ENCODE assay signal across 3 cellular contexts in genomic region chr12:104237930-104238329, GRCh38.
TF ChIP-seq lines count a peak whose summit lies in the region.

No MANE protein-coding gene starts in this region.

TF ChIP-seq in A549, 52 proteins besides CTCF, POLR2A, EP300 and RAD21:
- no peak for TF ChIP-seq CBX2 (IDR thresholded peaks at IDR 0.05; ENCODE audit: borderline replicate concordance, low read depth)
- TF ChIP-seq MAFK (IDR thresholded peaks at IDR 0.05; ENCODE audit: partially characterized antibody) = peak; percentile 33

TF ChIP-seq in IMR-90, 13 proteins besides CTCF, POLR2A, EP300 and RAD21:
- TF ChIP-seq FOS (IDR thresholded peaks at IDR 0.05; ENCODE audit: low read depth, low read length) (no peak), RCOR1 (IDR thresholded peaks at IDR 0.05; ENCODE audit: insufficient replicate concordance, low read length) (no peak), RFX5 (IDR thresholded peaks at IDR 0.05; ENCODE audit: low read depth, low read length) (no peak), MAZ (IDR thresholded peaks at IDR 0.05; ENCODE audit: borderline replicate concordance, low read depth, low read length) (no peak), MAFK (IDR thresholded peaks at IDR 0.05; ENCODE audit: low read depth, low read length) (peak; percentile 11; the same call in 1 of the 2 replicates)

TF ChIP-seq in K562, 482 proteins besides CTCF, POLR2A, EP300 and RAD21:
- TF ChIP-seq NR2F6 (CRISPR knock-in tag; IDR thresholded peaks at IDR 0.05) = no peak
- no peak for TF ChIP-seq SAFB2 (IDR thresholded peaks at IDR 0.05; ENCODE audit: borderline replicate concordance, low read depth, low read length, severe bottlenecking)
- no peak for TF ChIP-seq CCAR2 (IDR thresholded peaks at IDR 0.05; ENCODE audit: low read depth, low read length)
- TF ChIP-seq ZNF639 (CRISPR knock-in tag; conservative IDR thresholded peaks at IDR 0.05 in 1 of 2, IDR thresholded peaks at IDR 0.05 in 1 of 2) = no peak
- TF ChIP-seq PHF20 (IDR thresholded peaks at IDR 0.05; ENCODE audit: partially characterized antibody) = no peak
- no peak for TF ChIP-seq DIDO1 (tag; IDR thresholded peaks at IDR 0.05; ENCODE audit: low read depth)
- TF ChIP-seq MAFF (IDR thresholded peaks at IDR 0.05; ENCODE audit: low read length) = 0 out of 2 replicates have a peak, but pooled peaks have one; percentile 24
- TF ChIP-seq TCF3 (CRISPR knock-in tag; IDR thresholded peaks at IDR 0.05) = no peak
- no peak for TF ChIP-seq CREB5 (CRISPR knock-in tag; IDR thresholded peaks at IDR 0.05)
- no peak for TF ChIP-seq FOSL1 (tag; conservative IDR thresholded peaks at IDR 0.05)
- no peak for TF ChIP-seq SREBF1 (IDR thresholded peaks at IDR 0.05; ENCODE audit: borderline replicate concordance, low read depth, low read length)
- no peak for TF ChIP-seq BCOR (IDR thresholded peaks at IDR 0.05)
- peak; percentile 32; the same call in 1 of the 2 replicates for TF ChIP-seq C11orf30 (IDR thresholded peaks at IDR 0.05; ENCODE audit: low read depth)
- no peak for TF ChIP-seq SMARCA4 (IDR thresholded peaks at IDR 0.05)
- no peak for TF ChIP-seq CBX2 (IDR thresholded peaks at IDR 0.05; ENCODE audit: insufficient read depth, low read length, poor library complexity, severe bottlenecking)
- TF ChIP-seq, protein P1, sequence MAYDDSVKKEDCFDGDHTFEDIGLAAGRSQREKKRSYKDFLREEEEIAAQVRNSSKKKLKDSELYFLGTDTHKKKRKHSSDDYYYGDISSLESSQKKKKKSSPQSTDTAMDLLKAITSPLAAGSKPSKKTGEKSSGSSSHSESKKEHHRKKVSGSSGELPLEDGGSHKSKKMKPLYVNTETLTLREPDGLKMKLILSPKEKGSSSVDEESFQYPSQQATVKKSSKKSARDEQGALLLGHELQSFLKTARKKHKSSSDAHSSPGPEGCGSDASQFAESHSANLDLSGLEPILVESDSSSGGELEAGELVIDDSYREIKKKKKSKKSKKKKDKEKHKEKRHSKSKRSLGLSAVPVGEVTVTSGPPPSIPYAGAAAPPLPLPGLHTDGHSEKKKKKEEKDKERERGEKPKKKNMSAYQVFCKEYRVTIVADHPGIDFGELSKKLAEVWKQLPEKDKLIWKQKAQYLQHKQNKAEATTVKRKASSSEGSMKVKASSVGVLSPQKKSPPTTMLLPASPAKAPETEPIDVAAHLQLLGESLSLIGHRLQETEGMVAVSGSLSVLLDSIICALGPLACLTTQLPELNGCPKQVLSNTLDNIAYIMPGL (CRISPR knock-in tag; IDR thresholded peaks at IDR 0.05) = no peak
- no peak for TF ChIP-seq SLC30A9 (CRISPR knock-in tag; IDR thresholded peaks at IDR 0.05)
- no peak for TF ChIP-seq ZNF212 (CRISPR knock-in tag; IDR thresholded peaks at IDR 0.05)
- TF ChIP-seq MAFK (IDR thresholded peaks at IDR 0.05; ENCODE audit: low read length) = peak; percentile 37; the same call in 1 of the 2 replicates
- TF ChIP-seq ZNF224 (CRISPR knock-in tag; IDR thresholded peaks at IDR 0.05) = no peak
- TF ChIP-seq DACH1 (IDR thresholded peaks at IDR 0.05; ENCODE audit: partially characterized antibody) = no peak
- TF ChIP-seq XRCC3 (IDR thresholded peaks at IDR 0.05) = no peak
- no peak for TF ChIP-seq HMGN3 (IDR thresholded peaks at IDR 0.05; ENCODE audit: borderline replicate concordance, extremely low read depth, insufficient read length, low read depth, low read length)
- no peak for TF ChIP-seq SIX5 (IDR thresholded peaks at IDR 0.05; ENCODE audit: borderline replicate concordance in 1 of 2, insufficient read depth in 1 of 2, low read depth in 1 of 2, low read length in 2 of 2)
- no peak for TF ChIP-seq ZNF75A (CRISPR knock-in tag; IDR thresholded peaks at IDR 0.05)
- peak; percentile 61 for TF ChIP-seq ZNF316 (IDR thresholded peaks at IDR 0.05)
- no peak for TF ChIP-seq BHLHE40 (IDR thresholded peaks at IDR 0.05; ENCODE audit: low read length)
- no peak for TF ChIP-seq TOE1 (IDR thresholded peaks at IDR 0.05; ENCODE audit: borderline replicate concordance)
- TF ChIP-seq TOE1 (CRISPR knock-in tag; IDR thresholded peaks at IDR 0.05; ENCODE audit: borderline replicate concordance, low read depth) = no peak
